15 cellular contexts compared by ENCODE assay signal in the genomic region with DNA sequence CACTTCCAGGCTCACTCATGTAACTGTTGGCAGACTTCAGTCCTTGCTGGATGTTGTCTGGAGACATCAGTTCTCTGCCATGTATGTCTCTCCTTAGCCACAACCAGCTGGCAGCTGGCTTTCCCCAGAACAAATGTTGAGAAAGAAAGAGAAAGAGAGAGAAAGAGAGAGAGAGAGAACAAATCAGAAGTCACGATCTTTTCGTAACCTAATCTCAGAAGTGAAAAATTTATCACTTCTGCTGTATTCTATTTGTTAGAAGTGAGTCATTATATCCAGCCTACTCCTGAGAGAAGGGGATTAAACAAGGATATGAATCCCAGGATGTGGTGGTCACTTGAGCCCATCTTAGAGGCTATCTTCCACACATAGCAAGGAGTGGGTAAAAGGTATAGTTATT.
DNase-seq lines count a peak whose midpoint lies in the region; ATAC-seq, FAIRE-seq and TF ChIP-seq lines count a peak whose summit lies in the region.
"Had no signal": no experiment of that assay in that cellular context is flagged by ENCODE, and none has a peak within 500 bp of the region (broad histone marks: within the 10 kb centered on the region; RNA-seq: fewer than 3 reads in every experiment).

No MANE protein-coding gene starts in this region.

- POLR2A ChIA-PET in CD8-positive, alpha-beta T cell (lab: Charles Lee) = interaction anchor here (0.8 kb wide), 1 partner anchor 233 kb away, joined by 3 read pairs; no protein-coding TSS in a partner anchor
- POLR2A ChIA-PET in activated CD4-positive, alpha-beta memory T cell treated with anti-CD3 and anti-CD28 coated beads for 36 hours (lab: Charles Lee) = no interaction called here

- H3K4me3 Mint-ChIP-seq in CD8-positive, alpha-beta T cell = no peak overlapping the region
- H3K4me3 Mint-ChIP-seq in activated CD4-positive, alpha-beta memory T cell treated with anti-CD3 and anti-CD28 coated beads for 36 hours = no peak overlapping the region

- no peaks in the 10 kb centered on the region for H3K36me3 ChIP-seq in CD8-positive, alpha-beta T cell (ENCODE audit: insufficient read depth, low read length)
- H3K36me3 ChIP-seq: spleen had no signal

- H3K27ac Mint-ChIP-seq in CD8-positive, alpha-beta T cell = peak overlapping the region; percentile 8
- H3K27ac Mint-ChIP-seq in activated CD4-positive, alpha-beta memory T cell treated with anti-CD3 and anti-CD28 coated beads for 36 hours = peak overlapping the region; percentile 52

- intact Hi-C loops in CD8-positive, alpha-beta T cell (cut with DNase I, micrococcal nuclease) = no loop called here
- intact Hi-C loops in activated CD4-positive, alpha-beta memory T cell treated with anti-CD3 and anti-CD28 coated beads for 36 hours (cut with micrococcal nuclease) = loop anchor here (1.0 to 10.0 kb wide), 2 partner anchors 9 to 170 kb away; no protein-coding TSS in a partner anchor

- no peak overlapping the region for H3K4me3 ChIP-seq in CD8-positive, alpha-beta T cell (ENCODE audit: low read depth, low read length)
- H3K4me3 ChIP-seq in coronary artery = no peak overlapping the region
- H3K4me3 ChIP-seq: dorsolateral prefrontal cortex, hepatocyte, lung, spleen had no signal

- peaks cover 70% of the 10 kb centered on the region for H3K4me1 Mint-ChIP-seq in CD8-positive, alpha-beta T cell (ENCODE audit: low read depth)
- peaks cover 86% of the 10 kb centered on the region for H3K4me1 Mint-ChIP-seq in activated CD4-positive, alpha-beta memory T cell treated with anti-CD3 and anti-CD28 coated beads for 36 hours (ENCODE audit: low read depth)

- no peak overlapping the region for H3K27ac ChIP-seq in CD8-positive, alpha-beta T cell (ENCODE audit: low read depth, low read length)
- H3K27ac ChIP-seq in coronary artery = no peak overlapping the region
- H3K27ac ChIP-seq: dorsolateral prefrontal cortex, hepatocyte, spleen had no signal

- DNase-seq in CD8-positive, alpha-beta T cell = no peak
- DNase-seq in GM19239 (ENCODE audit: insufficient read length, low spot score) (no peak), myocyte (ENCODE audit: low read depth) (peak; percentile 90), HT-29 (ENCODE audit: low spot score) (no peak), coronary artery (ENCODE audit: low spot score) (no peak)
- DNase-seq in activated CD4-positive, alpha-beta memory T cell treated with anti-CD3 and anti-CD28 coated beads for 36 hours = peak; percentile 39
- DNase-seq: dorsolateral prefrontal cortex, NCI-H2107, NCI-H510A treated with DMSO at 0.1 percent for 48 hours, nucleus accumbens, spleen had no signal

- no peaks in the 10 kb centered on the region for H3K27me3 Mint-ChIP-seq in CD8-positive, alpha-beta T cell (ENCODE audit: low read depth)
- no peaks in the 10 kb centered on the region for H3K27me3 Mint-ChIP-seq in activated CD4-positive, alpha-beta memory T cell treated with anti-CD3 and anti-CD28 coated beads for 36 hours

- peaks cover 2% of the 10 kb centered on the region for H3K36me3 Mint-ChIP-seq in CD8-positive, alpha-beta T cell
- peaks cover 2% of the 10 kb centered on the region for H3K36me3 Mint-ChIP-seq in activated CD4-positive, alpha-beta memory T cell treated with anti-CD3 and anti-CD28 coated beads for 36 hours

- H3K4me1 ChIP-seq in CD8-positive, alpha-beta T cell (ENCODE audit: insufficient read depth, low read length) = peaks cover 43% of the 10 kb centered on the region

- ATAC-seq in CD8-positive, alpha-beta T cell = no peak
- no peak for ATAC-seq in HG03378 (IDR thresholded peaks at IDR 0.05; ENCODE audit: unreplicated experiment)

- H3K9me3 Mint-ChIP-seq in CD8-positive, alpha-beta T cell = no peaks in the 10 kb centered on the region
- H3K9me3 Mint-ChIP-seq in activated CD4-positive, alpha-beta memory T cell treated with anti-CD3 and anti-CD28 coated beads for 36 hours = no peaks in the 10 kb centered on the region

- H3K27me3 ChIP-seq in CD8-positive, alpha-beta T cell (ENCODE audit: insufficient read depth, low read length) = no peaks in the 10 kb centered on the region
- H3K27me3 ChIP-seq: dorsolateral prefrontal cortex, hepatocyte, spleen had no signal

- no peaks in the 10 kb centered on the region for H3K9me3 ChIP-seq in CD8-positive, alpha-beta T cell (ENCODE audit: low read length)
- H3K9me3 ChIP-seq: spleen had no signal

- no peak for TF ChIP-seq CTCF in CD8-positive, alpha-beta T cell (IDR thresholded peaks at IDR 0.05)
- no peak for TF ChIP-seq CTCF in coronary artery (IDR thresholded peaks at IDR 0.05)

- peak; percentile 70 for FAIRE-seq in GM19239 (lab: Jason Lieb, UNC)
- FAIRE-seq: islet of Langerhans had no signal

- CTCF ChIA-PET in CD8-positive, alpha-beta T cell (lab: Charles Lee) = interaction anchor here (1.0 kb wide), 1 partner anchor 10 kb away, joined by 3 read pairs; no protein-coding TSS in a partner anchor
- CTCF ChIA-PET in activated CD4-positive, alpha-beta memory T cell treated with anti-CD3 and anti-CD28 coated beads for 36 hours (lab: Charles Lee) = interaction anchor here (0.7 kb wide), 1 partner anchor 100 kb away, joined by 3 read pairs; no protein-coding TSS in a partner anchor

Comparison
In these comparisons a context has a peak if more than half of its experiments do, and no peak if none do; other contexts are left out.
1. DNase-seq: peak in activated CD4-positive, alpha-beta memory T cell treated with anti-CD3 and anti-CD28 coated beads for 36 hours (single experiment) and myocyte (single experiment); none in CD8-positive, alpha-beta T cell (0 of 7), GM19239 (single experiment), HT-29 (single experiment) and coronary artery (single experiment).